1 cellular context compared by ENCODE assay signal in genomic region chrX:48540480-48540879, GRCh38.
TF ChIP-seq lines count a peak whose summit lies in the region.

No MANE protein-coding gene starts in this region.

TF ChIP-seq in H1, 55 proteins besides CTCF, POLR2A, EP300 and RAD21:
- TF ChIP-seq ATF3 (IDR thresholded peaks at IDR 0.05; ENCODE audit: insufficient read depth, low read depth, low read length) (no peak), SIRT6 (IDR thresholded peaks at IDR 0.05; ENCODE audit: low read length) (no peak), RFX5 (IDR thresholded peaks at IDR 0.05; ENCODE audit: borderline replicate concordance, low read depth, low read length) (no peak), E2F6 (IDR thresholded peaks at IDR 0.05) (no peak), TAF7 (optimal IDR thresholded peaks at IDR 0.05; ENCODE audit: borderline replicate concordance, low read depth, low read length) (no peak), ZNF274 (IDR thresholded peaks at IDR 0.05; ENCODE audit: borderline replicate concordance, extremely low read depth, low read length) (no peak), NANOG (IDR thresholded peaks at IDR 0.05; ENCODE audit: insufficient read depth, low read depth, low read length, poor library complexity, severe bottlenecking) (no peak), MAFK (IDR thresholded peaks at IDR 0.05; ENCODE audit: low read depth, low read length) (no peak), KDM1A (IDR thresholded peaks at IDR 0.05; ENCODE audit: borderline replicate concordance, low read length) (no peak), JUN (IDR thresholded peaks at IDR 0.05; ENCODE audit: low read depth, low read length) (no peak), ATF2 (IDR thresholded peaks at IDR 0.05; ENCODE audit: low read length) (no peak)
